8 cellular contexts compared by ENCODE assay signal in the genomic region with DNA sequence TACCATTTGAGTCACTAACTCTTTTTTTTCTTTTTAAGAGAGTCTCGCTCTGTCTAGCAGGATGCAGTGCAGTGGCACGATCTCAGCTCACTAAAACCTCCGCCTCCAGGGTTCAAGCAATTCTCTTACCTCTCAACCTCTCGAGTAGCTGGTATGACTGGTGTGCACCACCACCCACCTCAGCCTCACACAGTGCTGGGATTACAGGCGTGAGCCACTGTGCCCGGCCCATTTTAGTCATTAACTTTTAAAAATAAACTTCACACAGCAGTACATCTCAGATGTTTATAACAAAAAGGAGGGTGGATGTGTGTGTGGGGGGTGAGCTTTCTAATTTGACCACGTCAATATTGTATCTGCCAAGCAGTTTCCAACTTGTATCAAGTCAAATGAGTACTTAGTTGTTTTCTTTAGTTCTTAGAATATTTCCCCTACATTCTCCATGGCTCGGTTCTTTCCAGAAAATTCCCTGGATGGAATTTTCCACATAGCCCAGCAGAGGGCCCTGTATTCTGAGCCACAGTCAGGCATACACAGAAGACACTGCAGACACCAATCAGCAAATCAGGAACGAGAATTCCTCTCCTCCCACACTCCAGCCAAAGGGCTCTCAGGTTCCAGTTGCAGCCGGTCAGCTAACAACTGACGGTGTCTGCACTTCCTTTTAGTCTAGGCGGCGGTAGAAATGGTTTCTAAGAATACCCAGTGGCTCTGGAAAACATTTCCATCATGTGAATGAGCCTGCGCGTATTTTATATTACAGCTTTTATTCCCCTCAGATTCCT. TPM values are rescaled to one million over a fixed set of nuclear protein-coding genes. Genes with fewer than 3 reads are reported as not detected.
DNase-seq lines count a peak whose midpoint lies in the region; ATAC-seq and TF ChIP-seq lines count a peak whose summit lies in the region.

No MANE protein-coding gene starts in this region.

- TF ChIP-seq POLR2A in transverse colon (IDR thresholded peaks at IDR 0.05), result peak; percentile 32

- no peaks in the 10 kb centered on the region for H3K79me1 ChIP-seq in mesenchymal stem cell (replicated peaks; ENCODE audit: low read length, poor library complexity, severe bottlenecking)

- no peak overlapping the region for H2AK5ac ChIP-seq in mesenchymal stem cell (ENCODE audit: low read length, severe bottlenecking)

- no peak overlapping the region for H3K18ac ChIP-seq in mesenchymal stem cell (ENCODE audit: low read depth in 1 of 2, low read length in 2 of 2)

- H3K4me3 ChIP-seq in SJSA1, result no peak overlapping the region
- no peak overlapping the region for H3K4me3 ChIP-seq in epithelial cell of esophagus (ENCODE audit: low read length)
- no peak overlapping the region for H3K4me3 ChIP-seq in mesenchymal stem cell (ENCODE audit: insufficient read depth in 1 of 2, low read depth in 1 of 2, low read length in 2 of 2)
- no peak overlapping the region for H3K4me3 ChIP-seq in transverse colon

- H3K9me3 ChIP-seq in SJSA1 (replicated peaks) (no peaks in the 10 kb centered on the region), mesenchymal stem cell (ENCODE audit: control insufficient read depth, low read length) (no peaks in the 10 kb centered on the region), transverse colon (no peaks in the 10 kb centered on the region)

- H2BK15ac ChIP-seq in mesenchymal stem cell (ENCODE audit: low read depth, poor library complexity, severe bottlenecking), result no peak overlapping the region

- H4K8ac ChIP-seq in mesenchymal stem cell (ENCODE audit: low read length), result no peak overlapping the region

- peak overlapping the region; percentile 82 for H3K9ac ChIP-seq in mesenchymal stem cell (ENCODE audit: low read length)

- no peak overlapping the region for H3K4me2 ChIP-seq in mesenchymal stem cell (ENCODE audit: low read length, poor library complexity, severe bottlenecking)

- no peak overlapping the region for H2BK5ac ChIP-seq in mesenchymal stem cell (ENCODE audit: low read depth, low read length, poor library complexity, severe bottlenecking)

- TF ChIP-seq CTCF in epithelial cell of esophagus (IDR thresholded peaks at IDR 0.05; ENCODE audit: insufficient read depth, low read depth, low read length, missing control alignments) (peak; percentile 69), transverse colon (IDR thresholded peaks at IDR 0.05) (peak; percentile 48 to 69 (median 50))

- H2AFZ ChIP-seq in mesenchymal stem cell (ENCODE audit: low read depth, low read length), result no peak overlapping the region

- H3K27ac ChIP-seq in SJSA1 (0 out of 2 replicates have a peak overlapping the region, but pooled peaks have one; percentile 18), mesenchymal stem cell (ENCODE audit: low read length, poor library complexity, severe bottlenecking) (no peak overlapping the region), transverse colon (peak overlapping the region; percentile 64 to 79 (median 78))

- no peaks in the 10 kb centered on the region for H3K27me3 ChIP-seq in SJSA1 (replicated peaks)
- peaks cover 0 to 4% of the 10 kb centered on the region in 2 experiments for H3K27me3 ChIP-seq in mesenchymal stem cell (ENCODE audit: control insufficient read depth in 1 of 2, insufficient read depth in 1 of 2, low read length in 2 of 2)
- no peaks in the 10 kb centered on the region for H3K27me3 ChIP-seq in transverse colon

- peaks cover 3% of the 10 kb centered on the region for H3K4me1 ChIP-seq in SJSA1 (replicated peaks)
- H3K4me1 ChIP-seq in mesenchymal stem cell (ENCODE audit: control insufficient read depth, insufficient read depth, low read depth, low read length), result no peaks in the 10 kb centered on the region
- peaks cover 0 to 11% (median 4%) of the 10 kb centered on the region in 4 donors for H3K4me1 ChIP-seq in transverse colon

- no peak overlapping the region for H3K4ac ChIP-seq in mesenchymal stem cell (ENCODE audit: low read depth in 1 of 2, low read length in 2 of 2)

- H3K23ac ChIP-seq in mesenchymal stem cell (ENCODE audit: low read length in 2 of 2), result no peak overlapping the region

- H3K36me3 ChIP-seq in SJSA1 (no peaks in the 10 kb centered on the region), mesenchymal stem cell (ENCODE audit: control insufficient read depth in 1 of 2, insufficient read depth in 2 of 2, low read depth in 1 of 2, low read length in 2 of 2) (no peaks in the 10 kb centered on the region), transverse colon (no peaks in the 10 kb centered on the region)

- H2BK120ac ChIP-seq in mesenchymal stem cell (ENCODE audit: low read depth, low read length), result no peak overlapping the region

- no peak overlapping the region for H3K14ac ChIP-seq in mesenchymal stem cell (ENCODE audit: low read length in 2 of 2)

- no peak for TF ChIP-seq EP300 in transverse colon (IDR thresholded peaks at IDR 0.05; ENCODE audit: low read depth)

- ATAC-seq in HG03469 (IDR thresholded peaks at IDR 0.05; ENCODE audit: unreplicated experiment) (no peak), GM18520 (IDR thresholded peaks at IDR 0.05; ENCODE audit: unreplicated experiment) (no peak)

- intact Hi-C loops in transverse colon (cut with DNase I; ENCODE audit: low total_unique reads), result no loop called here

- H2BK12ac ChIP-seq in mesenchymal stem cell (ENCODE audit: low read length in 2 of 2), result no peak overlapping the region

- DNase-seq in ELR (ENCODE audit: low read depth) (peak; percentile 90), NCI-H1048 (lab: John Stamatoyannopoulos, UW) (peak; percentile 51), SJSA1 (ENCODE audit: low read depth in 1 of 2, low spot score in 2 of 2) (peak; percentile 72 to 77), epithelial cell of esophagus (ENCODE audit: low read depth) (peak; percentile 80), mesenchymal stem cell (peak; percentile 94), transverse colon (peak; percentile 77)

- WGBS in mesenchymal stem cell, result 30% methylated on average over 9 of the region's 15 CpGs
- 35 to 49% methylated on average over 7 to 15 of the region's 15 CpGs for WGBS in transverse colon (ENCODE audit: low coverage in 1 of 2), 2 donors

- H4K91ac ChIP-seq in mesenchymal stem cell (ENCODE audit: low read length), result no peak overlapping the region

- in situ Hi-C loops in transverse colon (cut with MboI; ENCODE audit: low pct_ligation_motif_present in 1 of 4, low pct_unique_long_range_greater_than_20kb in 1 of 4, low sequenced_read_pairs in 3 of 4), result loop anchor here in 2 of 4 donors (25.0 kb wide), 2 partner anchors 221 to 329 kb away; a partner anchor contains a TSS

RNA-seq across cellular contexts. Expression of a gene that starts 20.1 kb away (rescaled TPM):
- total RNA-seq in SJSA1 (2014; rRNA removed; shearing (Covaris generic)), result 29.8 and 30.1 TPM in 2 replicates
- 54.0 TPM for polyA plus RNA-seq in mesenchymal stem cell (2013, experiment 1 of 2)
- 53.1 TPM for polyA plus RNA-seq in mesenchymal stem cell (2013, experiment 2 of 2)
- 100 to 1,000 TPM in 2 of 4 donors, 10 to 100 TPM in 2; 58.4 to 247 (median 88.3) TPM for total RNA-seq in transverse colon

RNA-seq across cellular contexts. Expression of a gene that starts 41.3 kb away (rescaled TPM):
- 245 and 330 TPM in 2 replicates for total RNA-seq in SJSA1 (2014; rRNA removed; shearing (Covaris generic))
- 826 TPM for polyA plus RNA-seq in mesenchymal stem cell (2013, experiment 1 of 2)
- polyA plus RNA-seq in mesenchymal stem cell (2013, experiment 2 of 2), result 856 TPM
- total RNA-seq in transverse colon, result 10 to 100 TPM; 14.2 to 83.0 (median 43.6) TPM

RNA-seq across cellular contexts. Expression of a gene that starts 57.9 kb away (rescaled TPM):
- total RNA-seq in SJSA1 (2014; rRNA removed; shearing (Covaris generic)), result 3.1 and 6.5 TPM in 2 replicates
- polyA plus RNA-seq in mesenchymal stem cell (2013, experiment 1 of 2), result 3.6 TPM
- 3.9 TPM for polyA plus RNA-seq in mesenchymal stem cell (2013, experiment 2 of 2)
- 10 to 100 TPM in 2 of 4 donors, 1 to 10 TPM in 2; 2.6 to 14.1 (median 9.2) TPM for total RNA-seq in transverse colon
